Comparison of ENCODE assay signal across 21 cellular contexts in genomic region chr7:105637755-105638154, GRCh38. TPM values are rescaled to one million over a fixed set of nuclear protein-coding genes. Genes with fewer than 3 reads are reported as not detected.
A peak's percentile ranks its signal among the peaks of the same experiment; 100 is the strongest.
DNase-seq lines count a peak whose midpoint lies in the region; ATAC-seq and TF ChIP-seq lines count a peak whose summit lies in the region.
"Had no signal": no experiment of that assay in that cellular context is flagged by ENCODE, and none has a peak within 500 bp of the region (broad histone marks: within the 10 kb centered on the region; RNA-seq: fewer than 3 reads in every experiment).

No MANE protein-coding gene starts in this region.

- H4K20me1 ChIP-seq in SK-N-SH (ENCODE audit: insufficient read depth): no peaks in the 10 kb centered on the region

- no peaks in the 10 kb centered on the region for H3K79me2 ChIP-seq in SK-N-SH (ENCODE audit: insufficient read depth)

- no peaks in the 10 kb centered on the region for H3K9me3 Mint-ChIP-seq in activated T-cell treated with anti-CD3 and anti-CD28 coated beads, Interleukin-2, amount 50 U/mL, for 4 hours
- H3K9me3 Mint-ChIP-seq: naive thymus-derived CD4-positive, alpha-beta T cell had no signal

- H3K36me3 ChIP-seq in iPS DF 6.9 (ENCODE audit: control insufficient read depth, insufficient read depth, low read length): peaks cover 5% of the 10 kb centered on the region
- H3K36me3 ChIP-seq in SK-N-SH (replicated peaks in 1 of 2; ENCODE audit: control insufficient read depth in 1 of 2, insufficient read depth in 2 of 2, low read length in 1 of 2): peaks cover 6 to 51% of the 10 kb centered on the region in 2 experiments

- TF ChIP-seq CTCF in SK-N-SH (IDR thresholded peaks at IDR 0.05): no peak

- H3K4me2 ChIP-seq in SK-N-SH: no peak overlapping the region

- no peak for TF ChIP-seq EP300 in SK-N-SH (IDR thresholded peaks at IDR 0.05; ENCODE audit: borderline replicate concordance in 1 of 2, low read depth in 1 of 2, low read length in 1 of 2)

- POLR2A ChIA-PET in SK-N-SH (lab: Yijun Ruan, JAX): no interaction called here

- H3K9me3 ChIP-seq in iPS DF 6.9 (ENCODE audit: control insufficient read depth, insufficient read depth, low read length) (no peaks in the 10 kb centered on the region), SK-N-SH (no peaks in the 10 kb centered on the region)

- CTCF ChIA-PET in SK-N-SH (lab: Yijun Ruan, JAX): interaction anchor here (0.7 to 2.7 kb wide), 5 partner anchors 10 to 405 kb away, joined by 3 to 18 read pairs (median 3); no protein-coding TSS in a partner anchor

- WGBS in iPS DF 6.9 (ENCODE audit: insufficient coverage, insufficient read length): no CpG with 5 or more reads among the region's 8 CpGs
- WGBS in SK-N-SH (ENCODE audit: low lambda C conversion rate): 94% methylated on average over 8 of the region's 8 CpGs

- no peak overlapping the region for H2AFZ ChIP-seq in SK-N-SH (ENCODE audit: low read depth)

- H3K36me3 Mint-ChIP-seq in activated T-cell treated with anti-CD3 and anti-CD28 coated beads, Interleukin-2, amount 50 U/mL, for 4 hours (ENCODE audit: insufficient read depth): peaks cover 32% of the 10 kb centered on the region

- H3K27ac ChIP-seq in iPS DF 6.9 (ENCODE audit: low read length) (no peak overlapping the region), SK-N-SH (ENCODE audit: low read depth in 2 of 2, low read length in 1 of 2) (no peak overlapping the region)
- H3K27ac ChIP-seq: foreskin keratinocyte had no signal

- H3K4me3 Mint-ChIP-seq in activated T-cell treated with anti-CD3 and anti-CD28 coated beads, Interleukin-2, amount 50 U/mL, for 4 hours: no peak overlapping the region
- H3K4me3 Mint-ChIP-seq: naive thymus-derived CD4-positive, alpha-beta T cell; T-helper 17 cell had no signal

- no peaks in the 10 kb centered on the region for H3K4me1 Mint-ChIP-seq in activated T-cell treated with anti-CD3 and anti-CD28 coated beads, Interleukin-2, amount 50 U/mL, for 4 hours (ENCODE audit: low read depth)
- H3K4me1 Mint-ChIP-seq: naive thymus-derived CD4-positive, alpha-beta T cell had no signal

- H3K9ac ChIP-seq in SK-N-SH: no peak overlapping the region

- H3K9me2 ChIP-seq in SK-N-SH: no peaks in the 10 kb centered on the region

- DNase-seq in COLO668 (lab: John Stamatoyannopoulos, UW; ENCODE audit: unreplicated experiment): peak; percentile 77
- DNase-seq in NCI-H1417 treated with DMSO at 0.1 percent for 48 hours (lab: John Stamatoyannopoulos, UW): peak; percentile 66
- DNase-seq in NCI-H510A treated with DMSO at 0.1 percent for 48 hours (lab: John Stamatoyannopoulos, UW): peak; percentile 93
- DNase-seq in iPS DF 6.9 (ENCODE audit: low read depth, low spot score): no peak
- DNase-seq in activated T-cell treated with anti-CD3 and anti-CD28 coated beads, Interleukin-2, amount 50 U/mL, for 4 hours: no peak
- no peak for DNase-seq in SK-N-SH
- DNase-seq: amygdala; C1 segment of cervical spinal cord; foreskin keratinocyte; KG1; naive thymus-derived CD4-positive, alpha-beta T cell; NCI-H1436; Right ventricle myocardium superior; stimulated activated naive CD8-positive, alpha-beta T cell treated with anti-CD3 and anti-CD28 coated beads, Interleukin-15, Interleukin-2, amounts not matched to agents 100 U/mL and 50 U/mL, for 24 hours; T-helper 17 cell; trophoblast cell had no signal

- H3K4me3 ChIP-seq in iPS DF 6.9 (ENCODE audit: low read length) (peak overlapping the region; percentile 15; the same call in 1 of the 2 replicates), SK-N-SH (ENCODE audit: low read depth in 2 of 2, low read length in 1 of 2) (no peak overlapping the region)

- no peaks in the 10 kb centered on the region for H3F3A ChIP-seq in SK-N-SH (replicated peaks; ENCODE audit: insufficient read depth)

- no peaks in the 10 kb centered on the region for H3K27me3 Mint-ChIP-seq in activated T-cell treated with anti-CD3 and anti-CD28 coated beads, Interleukin-2, amount 50 U/mL, for 4 hours (ENCODE audit: low read depth)
- H3K27me3 Mint-ChIP-seq: naive thymus-derived CD4-positive, alpha-beta T cell; T-helper 17 cell had no signal

- TF ChIP-seq RAD21 in SK-N-SH (IDR thresholded peaks at IDR 0.05; ENCODE audit: low read length): no peak

- ATAC-seq in HG03175 (IDR thresholded peaks at IDR 0.05; ENCODE audit: unreplicated experiment) (no peak), HG03521 (IDR thresholded peaks at IDR 0.05; ENCODE audit: unreplicated experiment) (no peak)
- ATAC-seq in activated T-cell treated with anti-CD3 and anti-CD28 coated beads, Interleukin-2, amount 50 U/mL, for 4 hours: no peak
- ATAC-seq: foreskin keratinocyte; naive thymus-derived CD4-positive, alpha-beta T cell; stimulated activated naive CD8-positive, alpha-beta T cell treated with anti-CD3 and anti-CD28 coated beads, Interleukin-15, Interleukin-2, amounts not matched to agents 100 U/mL and 50 U/mL, for 24 hours; T-helper 17 cell had no signal

- H3K4me1 ChIP-seq in iPS DF 6.9 (ENCODE audit: control insufficient read depth, insufficient read depth, low read length) (peaks cover 9% of the 10 kb centered on the region), SK-N-SH (ENCODE audit: control insufficient read depth in 1 of 2, insufficient read depth in 2 of 2, low read depth in 1 of 2, low read length in 1 of 2) (peaks cover 0 to 5% of the 10 kb centered on the region in 2 experiments; a peak in 1 of 4 replicates)
- H3K4me1 ChIP-seq: foreskin keratinocyte had no signal

- H3K27me3 ChIP-seq in iPS DF 6.9 (ENCODE audit: control insufficient read depth, insufficient read depth, low read length) (no peaks in the 10 kb centered on the region), SK-N-SH (ENCODE audit: insufficient read depth) (no peaks in the 10 kb centered on the region)
- H3K27me3 ChIP-seq: foreskin keratinocyte had no signal

TF ChIP-seq in SK-N-SH, 30 proteins besides CTCF, POLR2A, EP300 and RAD21:
- TF ChIP-seq JUND (IDR thresholded peaks at IDR 0.05): no peak
- TF ChIP-seq MXI1 (IDR thresholded peaks at IDR 0.05; ENCODE audit: low read depth, low read length): no peak
- TF ChIP-seq TEAD4 (IDR thresholded peaks at IDR 0.05; ENCODE audit: borderline replicate concordance, insufficient read depth): no peak
- no peak for TF ChIP-seq FOXM1 (IDR thresholded peaks at IDR 0.05; ENCODE audit: low read depth)
- no peak for TF ChIP-seq REST (IDR thresholded peaks at IDR 0.05; ENCODE audit: low read depth, low read length)
TF ChIP-seq in SK-N-SH: peak in this region for 0.

RNA-seq across cellular contexts. Expression of gene EFCAB10, which starts 56.5 kb away (rescaled TPM):
- total RNA-seq in activated T-cell treated with anti-CD3 and anti-CD28 coated beads, Interleukin-2, amount 50 U/mL, for 4 hours: not detected
- polyA plus RNA-seq in SK-N-SH (2012; rRNA removed): 0.51 and 0.80 TPM in 2 replicates
- 0.75 and 0.98 TPM in 2 replicates for polyA plus RNA-seq in SK-N-SH (2012; cell fraction: cytosol; rRNA removed)
- 0.19 and 0.98 TPM in 2 replicates for polyA plus RNA-seq in SK-N-SH (2012; cell fraction: nucleus; rRNA removed)
- total RNA-seq: A172, endothelial cell of umbilical vein, lung microvascular endothelial cell, Right ventricle myocardium superior had no signal
- polyA plus RNA-seq: endothelial cell of umbilical vein; foreskin keratinocyte; naive thymus-derived CD4-positive, alpha-beta T cell had no signal

Comparison
In these comparisons a context has a peak if more than half of its experiments do, and no peak if none do; other contexts are left out.
1. DNase-seq: peak in COLO668 (single experiment), NCI-H1417 treated with DMSO at 0.1 percent for 48 hours (single experiment) and NCI-H510A treated with DMSO at 0.1 percent for 48 hours (single experiment); none in iPS DF 6.9 (single experiment), activated T-cell treated with anti-CD3 and anti-CD28 coated beads, Interleukin-2, amount 50 U/mL, for 4 hours (single experiment) and SK-N-SH (single experiment).